In genomic region chr10:99661370-99661749, GRCh38 we compare ENCODE assay signal across 10 cellular contexts. TPM values are rescaled to one million over a fixed set of nuclear protein-coding genes. Genes with fewer than 3 reads are reported as not detected.
DNase-seq lines count a peak whose midpoint lies in the region; TF ChIP-seq lines count a peak whose summit lies in the region.
"Had no signal": no experiment of that assay in that cellular context is flagged by ENCODE, and none has a peak within 500 bp of the region (broad histone marks: within the 10 kb centered on the region; RNA-seq: fewer than 3 reads in every experiment).

No MANE protein-coding gene starts in this region.

- intact Hi-C loops in CD14-positive monocyte (cut with micrococcal nuclease): no loop called here

- H3K9me3 Mint-ChIP-seq in CD14-positive monocyte: no peaks in the 10 kb centered on the region
- H3K9me3 Mint-ChIP-seq: activated naive CD4-positive, alpha-beta T cell treated with anti-CD3 and anti-CD28 coated beads, Interleukin-2, amount 50 U/mL, for 24 hours had no signal

- TF ChIP-seq CTCF in foreskin fibroblast (IDR thresholded peaks at IDR 0.05; ENCODE audit: low read depth, low read length) (no peak), coronary artery (IDR thresholded peaks at IDR 0.05) (no peak), CD14-positive monocyte (IDR thresholded peaks at IDR 0.05) (no peak)

- H3K27ac ChIP-seq in coronary artery: no peak overlapping the region
- H3K27ac ChIP-seq: BLaER1 treated with 17β-estradiol and CSF1 and Interleukin-3, amounts not matched to agents 10 nM and 100 nM had no signal

- no peak overlapping the region for H3K27ac Mint-ChIP-seq in CD14-positive monocyte
- H3K27ac Mint-ChIP-seq: activated naive CD4-positive, alpha-beta T cell treated with anti-CD3 and anti-CD28 coated beads, Interleukin-2, amount 50 U/mL, for 24 hours had no signal

- peak overlapping the region; percentile 9 to 94 for H3K4me3 ChIP-seq in foreskin fibroblast (ENCODE audit: low read depth in 1 of 2, low read length in 2 of 2)
- no peak overlapping the region for H3K4me3 ChIP-seq in coronary artery
- H3K4me3 ChIP-seq: BLaER1 treated with 17β-estradiol and CSF1 and Interleukin-3, amounts not matched to agents 10 nM and 100 nM had no signal

- peaks cover 25 to 30% of the 10 kb centered on the region in 2 donors for H3K36me3 Mint-ChIP-seq in CD14-positive monocyte

- H3K4me1 Mint-ChIP-seq in CD14-positive monocyte: peaks cover 42% of the 10 kb centered on the region

- peak; percentile 88 for DNase-seq in A172 (ENCODE audit: low spot score)
- peak; percentile 80 for DNase-seq in HPDE6-E6E7 (ENCODE audit: extremely low spot score)
- peak; percentile 77 for DNase-seq in amniotic stem cell (lab: John Stamatoyannopoulos, UW)
- DNase-seq in foreskin fibroblast: peak; percentile 88 to 89
- no peak for DNase-seq in stimulated activated CD4-positive, alpha-beta T cell treated with anti-CD3 and anti-CD28 coated beads, Interleukin-4, amount 100 ng/mL, for 24 hours
- no peak for DNase-seq in SKM-1 (lab: John Stamatoyannopoulos, UW; ENCODE audit: unreplicated experiment)
- no peak for DNase-seq in coronary artery (ENCODE audit: low spot score)
- DNase-seq in CD14-positive monocyte (ENCODE audit: low spot score): no peak

- no peak overlapping the region for H3K4me3 Mint-ChIP-seq in CD14-positive monocyte

- peaks cover 0 to 5% (median 0%) of the 10 kb centered on the region in 3 donors for H3K27me3 Mint-ChIP-seq in CD14-positive monocyte (ENCODE audit: low read depth in 3 of 3)

RNA-seq across cellular contexts. Expression of gene ENTPD7, which starts 2.1 kb away (rescaled TPM):
- total RNA-seq in A172 (2014; rRNA removed; shearing (Covaris generic)): 23.7 and 30.8 TPM in 2 replicates
- 1 to 10 TPM; 2.2 to 2.9 TPM for polyA plus RNA-seq in CD14-positive monocyte

RNA-seq across cellular contexts. Expression of gene SLC25A28, which starts 41.1 kb away (rescaled TPM):
- total RNA-seq in A172 (2014; rRNA removed; shearing (Covaris generic)): 17.4 and 18.2 TPM in 2 replicates
- polyA plus RNA-seq in CD14-positive monocyte: 10 to 100 TPM; 15.4 to 15.5 TPM

Comparison
In these comparisons a context has a peak if more than half of its experiments do, and no peak if none do; other contexts are left out.
1. DNase-seq: peak in A172 (single experiment), HPDE6-E6E7 (single experiment), amniotic stem cell (single experiment) and foreskin fibroblast (2 of 2); none in stimulated activated CD4-positive, alpha-beta T cell treated with anti-CD3 and anti-CD28 coated beads, Interleukin-4, amount 100 ng/mL, for 24 hours (single experiment), SKM-1 (single experiment), coronary artery (single experiment) and CD14-positive monocyte (single experiment).